ENCODE assay signal across 7 cellular contexts in the genomic region with DNA sequence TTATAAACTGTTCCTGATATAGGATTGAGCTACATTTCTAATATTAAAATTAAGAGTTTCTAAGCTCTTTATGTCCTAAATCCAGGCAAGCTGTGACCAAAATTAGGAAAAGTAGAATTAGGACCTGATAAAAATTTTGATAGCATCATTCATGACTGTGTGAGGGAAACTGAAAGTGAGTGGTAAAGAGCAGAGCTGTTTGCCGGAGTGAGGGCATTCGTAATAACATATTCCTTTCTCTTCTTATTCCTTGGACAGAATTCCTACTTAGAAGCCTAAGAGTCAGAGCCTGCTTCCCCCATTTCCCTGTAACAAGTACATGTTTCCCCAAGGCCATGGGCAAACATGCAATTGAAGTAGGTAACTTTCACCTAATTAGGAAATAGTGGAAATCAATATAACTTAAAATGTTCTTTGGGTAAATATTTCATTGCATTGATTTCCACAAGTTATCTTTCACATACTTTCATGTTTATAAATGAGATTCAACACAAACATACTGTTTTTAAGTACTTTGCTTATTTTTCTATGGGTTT.
DNase-seq lines count a peak whose midpoint lies in the region; ATAC-seq, FAIRE-seq and TF ChIP-seq lines count a peak whose summit lies in the region.
"Not testable (repeated sequence)": the region's sequence is repeated elsewhere in the genome, so short reads cannot be mapped to it uniquely, and the experiment has no call there.

No MANE protein-coding gene starts in this region.

- not testable (repeated sequence) for H3K4me1 ChIP-seq in Loucy (ENCODE audit: insufficient read depth, low read length, poor library complexity, severe bottlenecking); endocrine pancreas (ENCODE audit: control insufficient read depth, insufficient read depth, low read length); kidney (ENCODE audit: control insufficient read depth in 1 of 2, insufficient read depth in 1 of 2, low read depth in 1 of 2, low read length in 2 of 2); gastrocnemius medialis

- not testable (repeated sequence) for H3K27ac ChIP-seq in kidney (ENCODE audit: low read depth in 2 of 2, low read length in 2 of 2)
- peak overlapping the region in 3 of 4 donors; percentile 7 to 24 (median 20) for H3K27ac ChIP-seq in gastrocnemius medialis

- TF ChIP-seq POLR2A in gastrocnemius medialis (IDR thresholded peaks at IDR 0.05), result not testable (repeated sequence)

- DNase-seq in ELR (ENCODE audit: low read depth) (peak; percentile 34), lung microvascular endothelial cell (ENCODE audit: low read depth in 2 of 2) (peak; percentile 45 to 69)
- not testable (repeated sequence) for DNase-seq in kidney; gastrocnemius medialis; urothelium cell line (ENCODE audit: low spot score)

- H3K9ac ChIP-seq in Loucy (ENCODE audit: low read depth, low read length, poor library complexity, severe bottlenecking); endocrine pancreas (ENCODE audit: control insufficient read depth, insufficient read depth, low read length); kidney (ENCODE audit: low read length in 2 of 2): not testable (repeated sequence)

- FAIRE-seq in kidney (lab: Jason Lieb, UNC), result not testable (repeated sequence)
- peak; percentile 77 for FAIRE-seq in urothelium cell line (lab: Jason Lieb, UNC)

- not testable (repeated sequence) for TF ChIP-seq CTCF in Loucy (conservative IDR thresholded peaks at IDR 0.05; ENCODE audit: low read length); kidney (IDR thresholded peaks at IDR 0.05; ENCODE audit: borderline replicate concordance, extremely low read depth, insufficient read depth); gastrocnemius medialis (IDR thresholded peaks at IDR 0.05 in 4 of 5, conservative IDR thresholded peaks at IDR 0.05 in 1 of 5)

- not testable (repeated sequence) for H3K4me3 ChIP-seq in Loucy (ENCODE audit: low read length, poor library complexity, severe bottlenecking)
- H3K4me3 ChIP-seq in endocrine pancreas (ENCODE audit: control insufficient read depth, insufficient read depth, low read length) (peak overlapping the region; percentile 47), kidney (ENCODE audit: low read length in 2 of 2) (peak overlapping the region; percentile 24 to 30), gastrocnemius medialis (peak overlapping the region in 1 of 4 donors; percentile 14)

- not testable (repeated sequence) for H3K9me3 ChIP-seq in Loucy (ENCODE audit: insufficient read depth, low read depth, low read length); endocrine pancreas (ENCODE audit: control insufficient read depth, low read length); kidney (ENCODE audit: control insufficient read depth in 1 of 2, low read length in 2 of 2); gastrocnemius medialis

- not testable (repeated sequence) for H3K4me2 ChIP-seq in Loucy (ENCODE audit: low read depth, low read length, poor library complexity, severe bottlenecking)

- intact Hi-C loops in kidney (cut with DNase I); gastrocnemius medialis (cut with DNase I; ENCODE audit: low total_unique reads): not testable (repeated sequence)

- not testable (repeated sequence) for H3K27me3 ChIP-seq in Loucy (ENCODE audit: insufficient read depth, low read length, poor library complexity, severe bottlenecking); endocrine pancreas (ENCODE audit: control insufficient read depth, insufficient read depth, low read length); gastrocnemius medialis

- not testable (repeated sequence) for ATAC-seq in gastrocnemius medialis

- not testable (repeated sequence) for H3K9me2 ChIP-seq in Loucy (replicated peaks; ENCODE audit: low read depth, low read length)

- not testable (repeated sequence) for H4K20me1 ChIP-seq in Loucy (ENCODE audit: insufficient read depth, low read length, poor library complexity, severe bottlenecking)

- H3F3A ChIP-seq in Loucy (ENCODE audit: low read depth), result not testable (repeated sequence)

- H3K36me3 ChIP-seq in Loucy (ENCODE audit: insufficient read depth, low read length); endocrine pancreas (ENCODE audit: control insufficient read depth, insufficient read depth, low read length); kidney (ENCODE audit: control insufficient read depth in 1 of 2, insufficient read depth in 2 of 2, low read length in 2 of 2); gastrocnemius medialis: not testable (repeated sequence)

- H3K79me2 ChIP-seq in Loucy (ENCODE audit: insufficient read depth, low read length), result not testable (repeated sequence)

- H2AFZ ChIP-seq in Loucy (ENCODE audit: low read length), result 0 out of 2 replicates have a peak overlapping the region, but pooled peaks have one; percentile 37

- in situ Hi-C loops in gastrocnemius medialis (cut with MboI; ENCODE audit: low sequenced_read_pairs in 4 of 4), result not testable (repeated sequence)
